In the genomic region with DNA sequence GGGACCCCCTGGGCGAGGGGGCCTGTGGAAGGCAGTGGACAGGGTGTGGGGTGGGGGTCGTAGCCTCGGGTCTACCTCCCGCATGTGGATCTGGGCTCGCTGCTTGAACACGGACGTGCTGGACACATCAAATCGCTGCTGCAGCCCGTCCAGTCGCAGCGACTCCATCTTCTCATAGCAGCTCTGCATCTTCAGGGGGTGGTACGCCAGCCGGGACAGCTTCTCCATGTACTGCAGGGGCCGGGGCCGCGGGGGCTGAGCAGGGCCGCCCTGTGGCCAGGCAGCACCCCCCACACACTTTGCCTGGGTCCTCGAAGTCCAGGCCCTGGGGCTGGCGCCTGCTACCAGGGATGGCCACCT, we compare ENCODE assay signal across 23 cellular contexts.
"Had no signal": no experiment of that assay in that cellular context is flagged by ENCODE, and none has a peak within 500 bp of the region (broad histone marks: within the 10 kb centered on the region; RNA-seq: fewer than 3 reads in every experiment).

No MANE protein-coding gene starts in this region.

- H3K27ac Mint-ChIP-seq: activated CD4-positive, alpha-beta T cell treated with anti-CD3 and anti-CD28 coated beads for 36 hours; activated naive CD8-positive, alpha-beta T cell treated with anti-CD3 and anti-CD28 coated beads for 36 hours; activated T-helper 1 cell treated with anti-CD3 and anti-CD28 coated beads, Interleukin-12 subunit alpha, Interleukin-12 subunit beta, Interleukin-2, Interleukin-4 antibody, amounts not matched to agents 30 ng/mL and 10 ng/mL and 1 ng/mL, durations not matched to agents 14 hours and 24 hours and 36 hours; endodermal cell; memory B cell; naive thymus-derived CD4-positive, alpha-beta T cell had no signal

- H3K27me3 Mint-ChIP-seq: activated CD4-positive, alpha-beta T cell treated with anti-CD3 and anti-CD28 coated beads for 36 hours; activated naive CD8-positive, alpha-beta T cell treated with anti-CD3 and anti-CD28 coated beads for 36 hours; memory B cell; naive thymus-derived CD4-positive, alpha-beta T cell; stimulated activated naive B cell treated with anti-CD40 and anti-IgM and Interleukin-4, amounts not matched to agents 10 μg/mL and 1 μg/mL and 100 μg/mL, for 72 hours had no signal

- H3K27ac ChIP-seq: dorsolateral prefrontal cortex, neutrophil had no signal

- H3K4me3 Mint-ChIP-seq: activated CD4-positive, alpha-beta T cell treated with anti-CD3 and anti-CD28 coated beads for 36 hours; activated naive CD8-positive, alpha-beta T cell treated with anti-CD3 and anti-CD28 coated beads for 36 hours; activated T-helper 1 cell treated with anti-CD3 and anti-CD28 coated beads, Interleukin-12 subunit alpha, Interleukin-12 subunit beta, Interleukin-2, Interleukin-4 antibody, amounts not matched to agents 30 ng/mL and 10 ng/mL and 1 ng/mL, durations not matched to agents 14 hours and 24 hours and 36 hours; endodermal cell; memory B cell; naive thymus-derived CD4-positive, alpha-beta T cell; stimulated activated naive B cell treated with anti-CD40 and anti-IgM and Interleukin-4, amounts not matched to agents 10 μg/mL and 1 μg/mL and 100 μg/mL, for 72 hours had no signal

- H3K36me3 Mint-ChIP-seq: activated naive CD8-positive, alpha-beta T cell treated with anti-CD3 and anti-CD28 coated beads for 36 hours; memory B cell had no signal

- H3K4me3 ChIP-seq: body of pancreas, dorsolateral prefrontal cortex, gastrocnemius medialis, mucosa of descending colon, spleen, transverse colon had no signal

- DNase-seq: activated CD4-positive, alpha-beta T cell treated with anti-CD3 and anti-CD28 coated beads for 36 hours; activated CD4-positive, alpha-beta T cell treated with anti-CD3 and anti-CD28 coated beads, Interleukin-2, amount 50 U/mL, for 48 hours; activated naive CD4-positive, alpha-beta T cell; activated naive CD8-positive, alpha-beta T cell treated with anti-CD3 and anti-CD28 coated beads for 36 hours; activated T-cell treated with anti-CD3 and anti-CD28 coated beads for 4 hours; amygdala; body of pancreas; caudate nucleus; dorsolateral prefrontal cortex; gastrocnemius medialis; head of caudate nucleus; kidney glomerular epithelial cell; mucosa of descending colon; naive thymus-derived CD4-positive, alpha-beta T cell; spleen; stimulated activated CD4-positive, alpha-beta T cell treated with anti-CD3 and anti-CD28 coated beads, Interleukin-4, amount 100 ng/mL, for 4 hours; stimulated activated naive B cell treated with anti-CD40 and anti-IgM and Interleukin-4, amounts not matched to agents 10 μg/mL and 1 μg/mL and 100 μg/mL, for 72 hours; transverse colon had no signal

- ATAC-seq: activated CD4-positive, alpha-beta T cell treated with anti-CD3 and anti-CD28 coated beads for 36 hours; body of pancreas; gastrocnemius medialis; mucosa of descending colon; naive thymus-derived CD4-positive, alpha-beta T cell; sciatic nerve; stimulated activated naive B cell treated with anti-CD40 and anti-IgM and Interleukin-4, amounts not matched to agents 10 μg/mL and 1 μg/mL and 100 μg/mL, for 72 hours had no signal

- H3K27me3 ChIP-seq: body of pancreas, dorsolateral prefrontal cortex, gastrocnemius medialis, neutrophil, spleen, transverse colon had no signal

- H3K9me3 Mint-ChIP-seq: activated naive CD8-positive, alpha-beta T cell treated with anti-CD3 and anti-CD28 coated beads for 36 hours; activated T-helper 1 cell treated with anti-CD3 and anti-CD28 coated beads, Interleukin-12 subunit alpha, Interleukin-12 subunit beta, Interleukin-2, Interleukin-4 antibody, amounts not matched to agents 30 ng/mL and 10 ng/mL and 1 ng/mL, durations not matched to agents 14 hours and 24 hours and 36 hours; endodermal cell; memory B cell; naive thymus-derived CD4-positive, alpha-beta T cell; stimulated activated naive B cell treated with anti-CD40 and anti-IgM and Interleukin-4, amounts not matched to agents 10 μg/mL and 1 μg/mL and 100 μg/mL, for 72 hours had no signal

- H3K4me1 ChIP-seq: body of pancreas, gastrocnemius medialis had no signal

- H3K9me3 ChIP-seq: body of pancreas, gastrocnemius medialis, mucosa of descending colon, neutrophil, spleen, transverse colon had no signal

- H3K4me1 Mint-ChIP-seq: activated CD4-positive, alpha-beta T cell treated with anti-CD3 and anti-CD28 coated beads for 36 hours; activated naive CD8-positive, alpha-beta T cell treated with anti-CD3 and anti-CD28 coated beads for 36 hours; stimulated activated naive B cell treated with anti-CD40 and anti-IgM and Interleukin-4, amounts not matched to agents 10 μg/mL and 1 μg/mL and 100 μg/mL, for 72 hours had no signal
